11 cellular contexts compared by ENCODE assay signal in genomic region chr22:31288496-31289235, GRCh38. TPM values are rescaled to one million over a fixed set of nuclear protein-coding genes. Genes with fewer than 3 reads are reported as not detected.
DNase-seq lines count a peak whose midpoint lies in the region; ATAC-seq lines count a peak whose summit lies in the region.
"Had no signal": no experiment of that assay in that cellular context is flagged by ENCODE, and none has a peak within 500 bp of the region (broad histone marks: within the 10 kb centered on the region; RNA-seq: fewer than 3 reads in every experiment).

No MANE protein-coding gene starts in this region.

- no peak for DNase-seq in activated CD8-positive, alpha-beta memory T cell treated with anti-CD3 and anti-CD28 coated beads, Interleukin-2, amount 10 ng/mL, durations not matched to agents 7 days and 5 days
- no peak for DNase-seq in activated CD8-positive, alpha-beta memory T cell treated with anti-CD3 and anti-CD28 coated beads for 24 hours
- no peak for DNase-seq in activated CD4-positive, alpha-beta memory T cell treated with anti-CD3 and anti-CD28 coated beads, Interleukin-2, amount 10 ng/mL, durations not matched to agents 7 days and 5 days
- peak; percentile 31 for DNase-seq in left lobe of liver (ENCODE audit: low spot score)
- DNase-seq in SIG-M5 treated with dmso at 0.1 percent for 504 hours (lab: John Stamatoyannopoulos, UW; ENCODE audit: unreplicated experiment): no peak
- no peak for DNase-seq in UCSD-AML1 (lab: John Stamatoyannopoulos, UW; ENCODE audit: unreplicated experiment)
- no peak for DNase-seq in G401 (ENCODE audit: low spot score)
- DNase-seq: activated CD8-positive, alpha-beta memory T cell treated with anti-CD3 and anti-CD28 coated beads, Interleukin-2, amount 50 U/mL, for 4 hours; NCI-H2171; nucleus accumbens had no signal

- peaks cover 1% of the 10 kb centered on the region for H3K36me3 Mint-ChIP-seq in activated CD8-positive, alpha-beta memory T cell treated with anti-CD3 and anti-CD28 coated beads, Interleukin-2, amount 10 ng/mL, durations not matched to agents 7 days and 5 days
- H3K36me3 Mint-ChIP-seq in activated CD4-positive, alpha-beta memory T cell treated with anti-CD3 and anti-CD28 coated beads, Interleukin-2, amount 10 ng/mL, durations not matched to agents 7 days and 5 days (ENCODE audit: low read depth): peaks cover 57% of the 10 kb centered on the region

- H3K27ac Mint-ChIP-seq in activated CD8-positive, alpha-beta memory T cell treated with anti-CD3 and anti-CD28 coated beads, Interleukin-2, amount 10 ng/mL, durations not matched to agents 7 days and 5 days: peak overlapping the region; percentile 99
- peak overlapping the region; percentile 99 for H3K27ac Mint-ChIP-seq in activated CD4-positive, alpha-beta memory T cell treated with anti-CD3 and anti-CD28 coated beads, Interleukin-2, amount 10 ng/mL, durations not matched to agents 7 days and 5 days

- in situ Hi-C loops in G401 (cut with HindIII; ENCODE audit: low sequenced_read_pairs): no loop called here

- H3K4me1 Mint-ChIP-seq in activated CD8-positive, alpha-beta memory T cell treated with anti-CD3 and anti-CD28 coated beads, Interleukin-2, amount 10 ng/mL, durations not matched to agents 7 days and 5 days: peaks cover 79% of the 10 kb centered on the region
- H3K4me1 Mint-ChIP-seq in activated CD4-positive, alpha-beta memory T cell treated with anti-CD3 and anti-CD28 coated beads, Interleukin-2, amount 10 ng/mL, durations not matched to agents 7 days and 5 days: peaks cover 75% of the 10 kb centered on the region

- CTCF ChIA-PET in activated CD8-positive, alpha-beta memory T cell treated with anti-CD3 and anti-CD28 coated beads, Interleukin-2, amount 10 ng/mL, durations not matched to agents 7 days and 5 days (lab: Charles Lee): interaction anchor here (1.0 to 7.2 kb wide), 4 partner anchors 9 to 78 kb away, joined by 4 to 51 read pairs (median 20); partner anchors contain the start of gene LIMK2
- CTCF ChIA-PET in activated CD4-positive, alpha-beta memory T cell treated with anti-CD3 and anti-CD28 coated beads, Interleukin-2, amount 10 ng/mL, durations not matched to agents 7 days and 5 days (lab: Charles Lee): interaction anchor here (1.5 to 5.8 kb wide), 4 partner anchors 16 to 77 kb away, joined by 4 to 59 read pairs (median 14); partner anchors contain the start of genes LIMK2 and PATZ1

- ATAC-seq in activated CD8-positive, alpha-beta memory T cell treated with anti-CD3 and anti-CD28 coated beads, Interleukin-2, amount 10 ng/mL, durations not matched to agents 7 days and 5 days: no peak
- no peak for ATAC-seq in left lobe of liver

- no peaks in the 10 kb centered on the region for H3K9me3 Mint-ChIP-seq in activated CD8-positive, alpha-beta memory T cell treated with anti-CD3 and anti-CD28 coated beads, Interleukin-2, amount 10 ng/mL, durations not matched to agents 7 days and 5 days (ENCODE audit: low read depth)
- no peaks in the 10 kb centered on the region for H3K9me3 Mint-ChIP-seq in activated CD4-positive, alpha-beta memory T cell treated with anti-CD3 and anti-CD28 coated beads, Interleukin-2, amount 10 ng/mL, durations not matched to agents 7 days and 5 days

- no peaks in the 10 kb centered on the region for H3K27me3 Mint-ChIP-seq in activated CD8-positive, alpha-beta memory T cell treated with anti-CD3 and anti-CD28 coated beads, Interleukin-2, amount 10 ng/mL, durations not matched to agents 7 days and 5 days
- H3K27me3 Mint-ChIP-seq in activated CD4-positive, alpha-beta memory T cell treated with anti-CD3 and anti-CD28 coated beads, Interleukin-2, amount 10 ng/mL, durations not matched to agents 7 days and 5 days: no peaks in the 10 kb centered on the region

- POLR2A ChIA-PET in activated CD4-positive, alpha-beta memory T cell treated with anti-CD3 and anti-CD28 coated beads, Interleukin-2, amount 10 ng/mL, durations not matched to agents 7 days and 5 days (lab: Charles Lee): interaction anchor here (0.6 to 6.0 kb wide), 12 partner anchors 9 to 320 kb away, joined by 3 to 138 read pairs (median 30); partner anchors contain the start of genes DRG1, LIMK2, MORC2 and PATZ1

- peak overlapping the region; percentile 97 for H3K4me3 Mint-ChIP-seq in activated CD8-positive, alpha-beta memory T cell treated with anti-CD3 and anti-CD28 coated beads, Interleukin-2, amount 10 ng/mL, durations not matched to agents 7 days and 5 days
- H3K4me3 Mint-ChIP-seq in activated CD4-positive, alpha-beta memory T cell treated with anti-CD3 and anti-CD28 coated beads, Interleukin-2, amount 10 ng/mL, durations not matched to agents 7 days and 5 days: peak overlapping the region; percentile 98

- H3K27ac ChIP-seq in temporal lobe (ENCODE audit: low read depth, low read length): peak overlapping the region; percentile 100

RNA-seq across cellular contexts. Expression of gene PIK3IP1, which starts 3.6 kb away (rescaled TPM):
- total RNA-seq in activated CD8-positive, alpha-beta memory T cell treated with anti-CD3 and anti-CD28 coated beads, Interleukin-2, amount 10 ng/mL, durations not matched to agents 7 days and 5 days: 10 to 100 TPM; 11.0 to 15.7 TPM
- 10 to 100 TPM; 56.4 to 57.8 TPM for total RNA-seq in activated CD4-positive, alpha-beta memory T cell treated with anti-CD3 and anti-CD28 coated beads, Interleukin-2, amount 10 ng/mL, durations not matched to agents 7 days and 5 days
- total RNA-seq in left lobe of liver: 3.2 TPM
- 17.5 TPM for total RNA-seq in temporal lobe
- 9.3 and 12.5 TPM in 2 replicates for total RNA-seq in G401 (2014; rRNA removed; shearing (Covaris generic))

RNA-seq across cellular contexts. Expression of gene PATZ1, which starts 57.5 kb away (rescaled TPM):
- total RNA-seq in activated CD8-positive, alpha-beta memory T cell treated with anti-CD3 and anti-CD28 coated beads, Interleukin-2, amount 10 ng/mL, durations not matched to agents 7 days and 5 days: 10 to 100 TPM; 27.4 to 28.2 TPM
- total RNA-seq in activated CD4-positive, alpha-beta memory T cell treated with anti-CD3 and anti-CD28 coated beads, Interleukin-2, amount 10 ng/mL, durations not matched to agents 7 days and 5 days: 10 to 100 TPM; 18.6 to 19.5 TPM
- total RNA-seq in left lobe of liver (21.2 TPM), temporal lobe (27.5 TPM)
- 30.2 and 30.8 TPM in 2 replicates for total RNA-seq in G401 (2014; rRNA removed; shearing (Covaris generic))
